13 cellular contexts compared by ENCODE assay signal in genomic region chr1:164754088-164754600, GRCh38.
DNase-seq lines count a peak whose midpoint lies in the region; ATAC-seq and TF ChIP-seq lines count a peak whose summit lies in the region.
"Had no signal": no experiment of that assay in that cellular context is flagged by ENCODE, and none has a peak within 500 bp of the region (broad histone marks: within the 10 kb centered on the region; RNA-seq: fewer than 3 reads in every experiment).

No MANE protein-coding gene starts in this region.

- peak overlapping the region; percentile 90 for H3K27ac ChIP-seq in right cardiac atrium (ENCODE audit: low read length)

- CTCF ChIA-PET in activated CD8-positive, alpha-beta T cell treated with anti-CD3 and anti-CD28 coated beads for 36 hours (lab: Charles Lee) = no interaction called here

- peak; percentile 40 for DNase-seq in AG09319 (ENCODE audit: extremely low read depth, low read depth)
- DNase-seq in right cardiac atrium = peak; percentile 34 to 73 (median 69)
- peak in 8 of 10 donors; percentile 29 to 91 (median 50) for DNase-seq in posterior cingulate gyrus
- DNase-seq in stimulated activated CD4-positive, alpha-beta T cell treated with anti-CD3 and anti-CD28 coated beads, Interleukin-4, amount 100 ng/mL, for 1 hour = no peak
- no peak for DNase-seq in OCI-M1 (lab: John Stamatoyannopoulos, UW)
- DNase-seq in activated CD8-positive, alpha-beta T cell treated with anti-CD3 and anti-CD28 coated beads for 36 hours = no peak
- DNase-seq: GF-D8, NCI-H1048, NCI-H82 had no signal

- H3K27me3 ChIP-seq in right cardiac atrium (ENCODE audit: control insufficient read depth, insufficient read depth) = no peaks in the 10 kb centered on the region

- H3K27me3 Mint-ChIP-seq in brain = peaks cover 3% of the 10 kb centered on the region
- no peaks in the 10 kb centered on the region for H3K27me3 Mint-ChIP-seq in activated CD8-positive, alpha-beta T cell treated with anti-CD3 and anti-CD28 coated beads for 36 hours

- peak overlapping the region; percentile 2 for H3K4me3 ChIP-seq in right cardiac atrium (ENCODE audit: low read length)
- H3K4me3 ChIP-seq: HAP-1 had no signal

- POLR2A ChIA-PET in activated CD8-positive, alpha-beta T cell treated with anti-CD3 and anti-CD28 coated beads for 36 hours (lab: Charles Lee) = no interaction called here

- WGBS in right cardiac atrium = 36% methylated on average over 8 of the region's 8 CpGs

- H3K9me3 Mint-ChIP-seq in brain = peaks cover 0 to 4% (median 3%) of the 10 kb centered on the region in 5 experiments
- H3K9me3 Mint-ChIP-seq in activated CD8-positive, alpha-beta T cell treated with anti-CD3 and anti-CD28 coated beads for 36 hours = no peaks in the 10 kb centered on the region
- H3K9me3 Mint-ChIP-seq: T-helper 1 cell treated with Interleukin-12 subunit alpha and Interleukin-12 subunit beta and Interleukin-4 antibody, amounts not matched to agents 30 μg/mL and 1 μg/mL, for 36 hours had no signal

- intact Hi-C loops in right cardiac atrium (cut with DNase I) = no loop called here
- intact Hi-C loops in posterior cingulate gyrus (cut with DNase I) = no loop called here
- intact Hi-C loops in activated CD8-positive, alpha-beta T cell treated with anti-CD3 and anti-CD28 coated beads for 36 hours (cut with micrococcal nuclease) = no loop called here

- TF ChIP-seq CTCF in AG09319 (IDR thresholded peaks at IDR 0.05; ENCODE audit: low read depth, low read length) (no peak), brain (conservative IDR thresholded peaks at IDR 0.05) (no peak)
- TF ChIP-seq CTCF in activated CD8-positive, alpha-beta T cell treated with anti-CD3 and anti-CD28 coated beads for 36 hours (IDR thresholded peaks at IDR 0.05) = no peak

- H3K36me3 Mint-ChIP-seq in brain = peaks cover 10% of the 10 kb centered on the region
- no peaks in the 10 kb centered on the region for H3K36me3 Mint-ChIP-seq in activated CD8-positive, alpha-beta T cell treated with anti-CD3 and anti-CD28 coated beads for 36 hours (ENCODE audit: low read depth)

- H3K4me1 ChIP-seq in right cardiac atrium (ENCODE audit: control insufficient read depth, insufficient read depth, low read length) = peaks cover 4% of the 10 kb centered on the region
- H3K4me1 ChIP-seq: HAP-1 had no signal

- H3K4me1 Mint-ChIP-seq in brain = peaks cover 91% of the 10 kb centered on the region
- no peaks in the 10 kb centered on the region for H3K4me1 Mint-ChIP-seq in activated CD8-positive, alpha-beta T cell treated with anti-CD3 and anti-CD28 coated beads for 36 hours (ENCODE audit: low read depth)

- peak overlapping the region; percentile 6 to 96 (median 94) for H3K27ac Mint-ChIP-seq in brain
- H3K27ac Mint-ChIP-seq in activated CD8-positive, alpha-beta T cell treated with anti-CD3 and anti-CD28 coated beads for 36 hours = no peak overlapping the region
- H3K27ac Mint-ChIP-seq: T-helper 1 cell treated with Interleukin-12 subunit alpha and Interleukin-12 subunit beta and Interleukin-4 antibody, amounts not matched to agents 30 μg/mL and 1 μg/mL, for 36 hours had no signal

- peak overlapping the region; percentile 10 to 78 (median 57) for H3K4me3 Mint-ChIP-seq in brain
- H3K4me3 Mint-ChIP-seq in activated CD8-positive, alpha-beta T cell treated with anti-CD3 and anti-CD28 coated beads for 36 hours = no peak overlapping the region
- H3K4me3 Mint-ChIP-seq: T-helper 1 cell treated with Interleukin-12 subunit alpha and Interleukin-12 subunit beta and Interleukin-4 antibody, amounts not matched to agents 30 μg/mL and 1 μg/mL, for 36 hours had no signal

- H3K9me3 ChIP-seq in right cardiac atrium (ENCODE audit: control insufficient read depth, low read length) = no peaks in the 10 kb centered on the region
- H3K9me3 ChIP-seq: HAP-1 had no signal

- ATAC-seq in right cardiac atrium = peak; percentile 86 to 87
- no peak for ATAC-seq in HG03469 (IDR thresholded peaks at IDR 0.05; ENCODE audit: unreplicated experiment)
- no peak for ATAC-seq in activated CD8-positive, alpha-beta T cell treated with anti-CD3 and anti-CD28 coated beads for 36 hours

Comparison
In these comparisons a context has a peak if more than half of its experiments do, and no peak if none do; other contexts are left out.
1. DNase-seq: peak in AG09319 (single experiment), right cardiac atrium (3 of 3) and posterior cingulate gyrus (8 of 10); none in stimulated activated CD4-positive, alpha-beta T cell treated with anti-CD3 and anti-CD28 coated beads, Interleukin-4, amount 100 ng/mL, for 1 hour (single experiment), OCI-M1 (single experiment) and activated CD8-positive, alpha-beta T cell treated with anti-CD3 and anti-CD28 coated beads for 36 hours (single experiment).
2. ATAC-seq: peak in right cardiac atrium (2 of 2); none in HG03469 (single experiment) and activated CD8-positive, alpha-beta T cell treated with anti-CD3 and anti-CD28 coated beads for 36 hours (single experiment).